In the genomic region with DNA sequence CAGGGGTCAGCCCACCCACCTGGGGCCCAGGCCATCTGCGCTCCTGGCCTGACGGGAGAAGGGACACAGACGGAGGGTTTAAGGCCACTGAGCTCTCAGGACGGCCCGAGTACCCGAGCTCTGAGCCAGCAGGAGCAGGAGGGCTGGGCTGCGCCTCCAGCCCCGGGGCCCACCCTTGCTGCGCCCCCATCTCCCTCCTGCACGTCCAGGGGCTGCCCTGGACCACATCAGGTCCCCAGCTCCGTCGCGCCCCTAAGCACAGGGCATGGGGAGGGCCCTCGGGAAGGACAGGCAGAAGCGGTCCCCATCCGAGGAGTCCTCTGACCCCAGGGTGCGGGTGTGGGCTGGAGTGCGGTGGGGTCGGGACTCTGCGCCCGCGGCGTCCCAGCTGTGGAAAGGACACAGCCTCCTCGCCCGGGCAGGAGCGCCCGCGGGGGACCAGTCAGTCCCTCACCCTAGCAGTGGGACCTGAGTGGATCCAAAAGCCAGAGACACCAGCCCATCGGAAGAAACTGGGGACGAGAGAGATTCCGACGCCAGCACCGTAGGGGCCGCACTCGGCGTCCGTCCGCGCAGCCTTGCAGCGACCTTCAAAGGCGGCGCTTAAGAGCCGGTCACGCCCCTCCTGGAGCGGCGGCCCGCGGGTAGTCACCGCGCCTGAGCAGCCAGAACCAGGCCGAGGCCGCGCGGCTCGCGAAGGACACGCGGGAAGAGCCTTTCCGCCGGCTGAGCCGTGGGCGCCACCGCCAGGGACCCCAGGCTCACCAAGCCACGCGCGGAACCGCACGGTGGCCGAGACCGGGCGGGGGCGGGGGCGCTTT, we compare ENCODE assay signal across 8 cellular contexts. TPM values are rescaled to one million over a fixed set of nuclear protein-coding genes. Genes with fewer than 3 reads are reported as not detected.
DNase-seq lines count a peak whose midpoint lies in the region; ATAC-seq and TF ChIP-seq lines count a peak whose summit lies in the region.

No MANE protein-coding gene starts in this region.

- intact Hi-C loops in colonic mucosa (cut with DNase I) (no loop called here), left lung (cut with DNase I) (no loop called here)

- H3K36me3 ChIP-seq in colonic mucosa (no peaks in the 10 kb centered on the region), left lung (no peaks in the 10 kb centered on the region)

- H3K27me3 ChIP-seq in colonic mucosa (no peaks in the 10 kb centered on the region), left lung (peaks cover 11 to 40% of the 10 kb centered on the region in 2 donors)

- peaks cover 3% of the 10 kb centered on the region for H3K4me1 ChIP-seq in colonic mucosa
- H3K4me1 ChIP-seq in left lung: peaks cover 7 to 11% of the 10 kb centered on the region in 2 donors

- ATAC-seq in left lung (peak; percentile 94), GM21528 (IDR thresholded peaks at IDR 0.05; ENCODE audit: low FRiP score, unreplicated experiment) (no peak), HG02840 (IDR thresholded peaks at IDR 0.05; ENCODE audit: low FRiP score, unreplicated experiment) (no peak)

- DNase-seq in ELR (ENCODE audit: low read depth) (peak; percentile 47), NCI-H774 (lab: John Stamatoyannopoulos, UW) (peak; percentile 45), colonic mucosa (peak; percentile 38), left lung (peak; percentile 52 to 87), NCI-H345 (lab: John Stamatoyannopoulos, UW) (no peak)
- DNase-seq in stimulated activated CD4-positive, alpha-beta T cell treated with anti-CD3 and anti-CD28 coated beads, Interleukin-2, amount 100 ng/mL, for 48 hours: peak; percentile 37 to 47

- H3K4me3 ChIP-seq in colonic mucosa (peak overlapping the region; percentile 32), left lung (peak overlapping the region; percentile 24 to 26)

- H3K9me3 ChIP-seq in colonic mucosa (no peaks in the 10 kb centered on the region), left lung (peaks cover 0 to 2% of the 10 kb centered on the region in 2 donors)

- H3K9ac ChIP-seq in colonic mucosa (ENCODE audit: low read depth in 2 of 2, low read length in 2 of 2): peak overlapping the region in 1 of 2 donors; percentile 12

- TF ChIP-seq CTCF in colonic mucosa (IDR thresholded peaks at IDR 0.05) (no peak), left lung (IDR thresholded peaks at IDR 0.05) (no peak)

- H3K27ac ChIP-seq in colonic mucosa (no peak overlapping the region), left lung (no peak overlapping the region)

RNA-seq across cellular contexts. Expression of a gene that starts 15.9 kb away (rescaled TPM):
- under 1 TPM; 0.42 to 0.80 TPM for total RNA-seq in colonic mucosa
- total RNA-seq in left lung: under 1 TPM; 0.17 to 0.18 TPM
